In the genomic region with DNA sequence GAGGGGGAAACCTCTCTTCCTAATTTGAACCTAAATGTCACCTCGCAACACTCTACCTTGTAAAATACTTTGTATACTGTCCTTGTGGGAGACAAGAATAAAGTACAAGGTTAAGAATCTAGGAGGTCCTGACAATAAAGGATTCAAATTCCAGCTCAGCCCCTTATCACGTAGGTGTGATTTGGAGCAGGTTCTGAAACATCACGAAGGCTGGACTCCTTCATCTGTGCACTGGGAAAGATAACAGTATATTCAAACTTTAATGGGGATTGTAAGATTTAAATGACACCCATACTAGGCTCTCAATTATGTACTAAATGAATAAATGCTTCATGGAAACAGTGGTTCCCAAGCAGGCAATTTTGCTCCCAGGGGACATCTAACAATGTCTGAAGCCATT, we compare ENCODE assay signal across 8 cellular contexts. TPM values are rescaled to one million over a fixed set of nuclear protein-coding genes. Genes with fewer than 3 reads are reported as not detected.
DNase-seq lines count a peak whose midpoint lies in the region; ATAC-seq and TF ChIP-seq lines count a peak whose summit lies in the region.
"Had no signal": no experiment of that assay in that cellular context is flagged by ENCODE, and none has a peak within 500 bp of the region (broad histone marks: within the 10 kb centered on the region; RNA-seq: fewer than 3 reads in every experiment).

No MANE protein-coding gene starts in this region.

- BruUV-seq in Panc1 (replicated peaks; lab: Mats Ljungman, UMichigan), result no TSS peak

- H3K27ac ChIP-seq in Panc1 (ENCODE audit: low read length) (peak overlapping the region; percentile 68), esophagus squamous epithelium (peak overlapping the region; percentile 22 to 99 (median 70))

- DNase-seq in Panc1 (ENCODE audit: low read depth, low spot score) (no peak), esophagus squamous epithelium (lab: John Stamatoyannopoulos, UW) (no peak), skeletal muscle cell (ENCODE audit: low read depth) (no peak), DMS 273 (lab: John Stamatoyannopoulos, UW; ENCODE audit: unreplicated experiment) (no peak)
- DNase-seq: activated gamma-delta T cell had no signal

- WGBS in esophagus squamous epithelium, 2 donors, result 46 to 49% methylated on average over 3 of the region's 3 CpGs

- TF ChIP-seq CTCF in GM12875 (IDR thresholded peaks at IDR 0.05; ENCODE audit: borderline replicate concordance, insufficient read depth, low read depth, low read length) (no peak), Panc1 (IDR thresholded peaks at IDR 0.05) (no peak), esophagus squamous epithelium (IDR thresholded peaks at IDR 0.05) (no peak)

- intact Hi-C loops in Panc1 (cut with micrococcal nuclease; ENCODE audit: unreplicated experiment), result no loop called here
- intact Hi-C loops in esophagus squamous epithelium (cut with DNase I), result loop anchor here (5.0 kb wide), 1 partner anchor 57 kb away; a partner anchor contains a TSS

- H3K9me3 ChIP-seq in Panc1 (ENCODE audit: control insufficient read depth, insufficient read depth, low read depth, low read length) (no peaks in the 10 kb centered on the region), esophagus squamous epithelium (no peaks in the 10 kb centered on the region)

- H3K36me3 ChIP-seq in Panc1 (ENCODE audit: control insufficient read depth, insufficient read depth, low read length) (peaks cover 5% of the 10 kb centered on the region; the same call in 1 of the 2 replicates), esophagus squamous epithelium (peaks cover 0 to 29% (median 8%) of the 10 kb centered on the region in 3 donors)

- peaks cover 18% of the 10 kb centered on the region for H3K4me1 ChIP-seq in Panc1 (ENCODE audit: control insufficient read depth, insufficient read depth, low read length)
- peaks cover 14 to 61% (median 19%) of the 10 kb centered on the region in 3 donors for H3K4me1 ChIP-seq in esophagus squamous epithelium

- in situ Hi-C loops in Panc1 (cut with HindIII; ENCODE audit: low pct_unique_long_range_greater_than_20kb, low sequenced_read_pairs), result no loop called here

- H3K27me3 ChIP-seq in Panc1 (ENCODE audit: control insufficient read depth, insufficient read depth, low read length) (no peaks in the 10 kb centered on the region), esophagus squamous epithelium (no peaks in the 10 kb centered on the region)

- no peak for ATAC-seq in Panc1
- ATAC-seq in HG03139 (IDR thresholded peaks at IDR 0.05; ENCODE audit: unreplicated experiment), result no peak
- no peak for ATAC-seq in HG02870 (IDR thresholded peaks at IDR 0.05; ENCODE audit: unreplicated experiment)

- CTCF ChIA-PET in Panc1 (lab: Charles Lee), result no interaction called here

- POLR2A ChIA-PET in Panc1 (lab: Charles Lee), result no interaction called here

- no peak for TF ChIP-seq POLR2A in esophagus squamous epithelium (IDR thresholded peaks at IDR 0.05)

- H3K4me3 ChIP-seq in GM12875 (ENCODE audit: low read depth, low read length) (peak overlapping the region; percentile 85), Panc1 (ENCODE audit: low read depth in 2 of 2, low read length in 2 of 2) (peak overlapping the region; percentile 73 to 78; a peak in 2 of 4 replicates), esophagus squamous epithelium (peak overlapping the region in 3 of 4 donors; percentile 75 to 96 (median 91)), skeletal muscle cell (ENCODE audit: low read depth, low read length) (peak overlapping the region; percentile 95)

RNA-seq across cellular contexts. Expression of a gene that starts 2.1 kb away (rescaled TPM):
- total RNA-seq in Panc1 (2021; ENCODE audit: unreplicated experiment), result 30.5 TPM
- 24.2 TPM for polyA plus RNA-seq in Panc1 (2012; ENCODE audit: insufficient read length)
- total RNA-seq in esophagus squamous epithelium, result 10 to 100 TPM; 26.0 to 39.1 (median 35.9) TPM

RNA-seq across cellular contexts. Expression of a gene that starts 56.5 kb away (rescaled TPM):
- total RNA-seq in Panc1 (2021; ENCODE audit: unreplicated experiment) (52.3 TPM), esophagus squamous epithelium (10 to 100 TPM; 16.6 to 34.1 (median 30.2) TPM)
- 21.3 TPM for polyA plus RNA-seq in Panc1 (2012; ENCODE audit: insufficient read length)
